In genomic region chr17:60135160-60135950, GRCh38 we compare ENCODE assay signal across 7 cellular contexts. TPM values are rescaled to one million over a fixed set of nuclear protein-coding genes. Genes with fewer than 3 reads are reported as not detected.
DNase-seq lines count a peak whose midpoint lies in the region; ATAC-seq and TF ChIP-seq lines count a peak whose summit lies in the region.

No MANE protein-coding gene starts in this region.

- H3K36me3 ChIP-seq in kidney epithelial cell (ENCODE audit: control insufficient read depth, insufficient read depth, low read length), result no peaks in the 10 kb centered on the region

- peaks cover 24% of the 10 kb centered on the region for H3K27me3 ChIP-seq in kidney epithelial cell (ENCODE audit: control insufficient read depth, insufficient read depth, low read length)

- DNase-seq in NCI-H2196 treated with DMSO at 0.1 percent for 48 hours (lab: John Stamatoyannopoulos, UW; ENCODE audit: unreplicated experiment) (peak; percentile 91), cerebellar nuclear complex (lab: John Stamatoyannopoulos, UW) (peak; percentile 74 to 81), kidney epithelial cell (ENCODE audit: low read depth) (peak; percentile 67)
- DNase-seq in activated CD4-positive, CD25-positive, alpha-beta regulatory T cell treated with anti-CD3 and anti-CD28 coated beads, Interleukin-2, amount 50 U/mL, for 72 hours, result peak; percentile 73
- DNase-seq in stimulated activated CD4-positive, alpha-beta T cell treated with anti-CD3 and anti-CD28 coated beads, Interleukin-15, amount 100 ng/mL, for 24 hours, result peak; percentile 90

- H3K4me3 ChIP-seq in kidney epithelial cell (ENCODE audit: low read depth, low read length), result peak overlapping the region; percentile 66

- no peak for TF ChIP-seq CTCF in kidney epithelial cell (IDR thresholded peaks at IDR 0.05; ENCODE audit: insufficient read depth, low read length, poor library complexity, severe bottlenecking)

- peak; percentile 95 for ATAC-seq in GM18511 (IDR thresholded peaks at IDR 0.05; ENCODE audit: unreplicated experiment)
- ATAC-seq in HG03025 (IDR thresholded peaks at IDR 0.05; ENCODE audit: low FRiP score, unreplicated experiment), result peak; percentile 84

RNA-seq across cellular contexts. Expression of gene CA4, which starts 14.4 kb away (rescaled TPM):
- total RNA-seq in kidney epithelial cell, result not detected in 2 replicates

RNA-seq across cellular contexts. Expression of gene HEATR6, which starts 56.6 kb away (rescaled TPM):
- 24.9 and 33.8 TPM in 2 replicates for total RNA-seq in kidney epithelial cell

Comparison
In these comparisons a context has a peak if more than half of its experiments do, and no peak if none do; other contexts are left out.
1. Peak in every context shown above with its lines: DNase-seq, ATAC-seq and H3K4me3 ChIP-seq.